ENCODE assay signal across 8 cellular contexts in genomic region chr14:61101803-61102548, GRCh38.
A peak's percentile ranks its signal among the peaks of the same experiment; 100 is the strongest.
DNase-seq lines count a peak whose midpoint lies in the region; ATAC-seq, FAIRE-seq and TF ChIP-seq lines count a peak whose summit lies in the region.

No MANE protein-coding gene starts in this region.

- no peak overlapping the region for H3K27ac ChIP-seq in Peyer's patch

- no peak for TF ChIP-seq CTCF in omental fat pad (IDR thresholded peaks at IDR 0.05)
- TF ChIP-seq CTCF in Peyer's patch (IDR thresholded peaks at IDR 0.05): no peak

- DNase-seq in NCI-H526 (lab: John Stamatoyannopoulos, UW) (peak; percentile 64 to 80), omental fat pad (ENCODE audit: low spot score) (no peak), epidermal melanocyte (ENCODE audit: insufficient read length, low spot score) (no peak), Peyer's patch (no peak), HTR-8/SVneo (ENCODE audit: insufficient read length, low spot score) (no peak)

- peaks cover 0 to 12% (median 0%) of the 10 kb centered on the region in 4 donors for H3K4me1 ChIP-seq in Peyer's patch

- TF ChIP-seq POLR2A in Peyer's patch (IDR thresholded peaks at IDR 0.05): no peak

- intact Hi-C loops in dendritic cell treated with granulocyte-macrophage colony-stimulating factor and Interleukin-4, amounts not matched to agents 40 ng/mL and 50 ng/mL, for 4 days (cut with micrococcal nuclease): loop anchor here (2.0 to 5.0 kb wide), 2 partner anchors 19 to 115 kb away; no protein-coding TSS in a partner anchor

- no peaks in the 10 kb centered on the region for H3K27me3 Mint-ChIP-seq in dendritic cell treated with granulocyte-macrophage colony-stimulating factor and Interleukin-4, amounts not matched to agents 40 ng/mL and 50 ng/mL, for 4 days

- H3K9me3 ChIP-seq in Peyer's patch: no peaks in the 10 kb centered on the region

- H3K36me3 ChIP-seq in Peyer's patch: no peaks in the 10 kb centered on the region

- H3K4me1 Mint-ChIP-seq in dendritic cell treated with granulocyte-macrophage colony-stimulating factor and Interleukin-4, amounts not matched to agents 40 ng/mL and 50 ng/mL, for 4 days (ENCODE audit: low read depth): peaks cover 57% of the 10 kb centered on the region

- peaks cover 60% of the 10 kb centered on the region for H3K36me3 Mint-ChIP-seq in dendritic cell treated with granulocyte-macrophage colony-stimulating factor and Interleukin-4, amounts not matched to agents 40 ng/mL and 50 ng/mL, for 4 days (ENCODE audit: low read depth)

- peaks cover 9% of the 10 kb centered on the region for H3K9me3 Mint-ChIP-seq in dendritic cell treated with granulocyte-macrophage colony-stimulating factor and Interleukin-4, amounts not matched to agents 40 ng/mL and 50 ng/mL, for 4 days

- H3K27me3 ChIP-seq in Peyer's patch: no peaks in the 10 kb centered on the region

- peak overlapping the region; percentile 99 for H3K27ac Mint-ChIP-seq in dendritic cell treated with granulocyte-macrophage colony-stimulating factor and Interleukin-4, amounts not matched to agents 40 ng/mL and 50 ng/mL, for 4 days

- no peak overlapping the region for H3K4me3 ChIP-seq in Peyer's patch

- ATAC-seq in GM18511 (IDR thresholded peaks at IDR 0.05; ENCODE audit: unreplicated experiment): peak; percentile 25
- peak; percentile 38 for ATAC-seq in omental fat pad (ENCODE audit: low FRiP score)
- ATAC-seq in GM21515 (IDR thresholded peaks at IDR 0.05; ENCODE audit: unreplicated experiment): no peak

- no peak for FAIRE-seq in HTR-8/SVneo (lab: Jason Lieb, UNC)

- H3K4me3 Mint-ChIP-seq in dendritic cell treated with granulocyte-macrophage colony-stimulating factor and Interleukin-4, amounts not matched to agents 40 ng/mL and 50 ng/mL, for 4 days: peak overlapping the region; percentile 17

Comparison
In these comparisons a context has a peak if more than half of its experiments do, and no peak if none do; other contexts are left out.
1. DNase-seq: peak in NCI-H526 (2 of 2); none in omental fat pad (single experiment), epidermal melanocyte (single experiment), Peyer's patch (0 of 3) and HTR-8/SVneo (single experiment).